Comparison of ENCODE assay signal across 8 cellular contexts in genomic region chr2:190627881-190628412, GRCh38. TPM values are rescaled to one million over a fixed set of nuclear protein-coding genes. Genes with fewer than 3 reads are reported as not detected.
DNase-seq lines count a peak whose midpoint lies in the region; ATAC-seq and TF ChIP-seq lines count a peak whose summit lies in the region.

No MANE protein-coding gene starts in this region.

- H3K4me1 Mint-ChIP-seq in activated T-cell treated with anti-CD3 and anti-CD28 coated beads, Interleukin-2, amount 50 U/mL, for 72 hours (ENCODE audit: low read depth): peaks cover 23% of the 10 kb centered on the region
- H3K4me1 Mint-ChIP-seq in progenitor cell of endocrine pancreas (ENCODE audit: low read depth): peaks cover 7% of the 10 kb centered on the region

- H3K9me3 Mint-ChIP-seq in activated T-cell treated with anti-CD3 and anti-CD28 coated beads, Interleukin-2, amount 50 U/mL, for 72 hours: peaks cover 2% of the 10 kb centered on the region in 2 donors
- H3K9me3 Mint-ChIP-seq in progenitor cell of endocrine pancreas (ENCODE audit: low read depth): peaks cover 3% of the 10 kb centered on the region

- TF ChIP-seq CTCF in progenitor cell of endocrine pancreas (IDR thresholded peaks at IDR 0.05; ENCODE audit: unreplicated experiment): no peak

- H3K36me3 Mint-ChIP-seq in activated T-cell treated with anti-CD3 and anti-CD28 coated beads, Interleukin-2, amount 50 U/mL, for 72 hours (ENCODE audit: insufficient read depth in 2 of 2): peaks cover 0 to 3% of the 10 kb centered on the region in 2 donors
- no peaks in the 10 kb centered on the region for H3K36me3 Mint-ChIP-seq in progenitor cell of endocrine pancreas (ENCODE audit: insufficient read depth)

- DNase-seq in EH (ENCODE audit: low read depth) (peak; percentile 41), NCI-H1092 (lab: John Stamatoyannopoulos, UW) (peak; percentile 63), glomerular visceral epithelial cell (ENCODE audit: extremely low spot score) (peak; percentile 26), progenitor cell of endocrine pancreas (ENCODE audit: low spot score, unreplicated experiment) (no peak), SIG-M5 treated with dmso at 0.1 percent for 504 hours (lab: John Stamatoyannopoulos, UW; ENCODE audit: unreplicated experiment) (no peak), NOMO-1 treated with DMSO at 0.1 percent for 48 hours (lab: John Stamatoyannopoulos, UW; ENCODE audit: unreplicated experiment) (no peak)
- peak; percentile 25 to 36 for DNase-seq in activated T-cell treated with anti-CD3 and anti-CD28 coated beads, Interleukin-2, amount 50 U/mL, for 72 hours

- peak overlapping the region; percentile 44 for H3K27ac Mint-ChIP-seq in activated T-cell treated with anti-CD3 and anti-CD28 coated beads, Interleukin-2, amount 50 U/mL, for 72 hours
- no peak overlapping the region for H3K27ac Mint-ChIP-seq in progenitor cell of endocrine pancreas

- peaks cover 14% of the 10 kb centered on the region for H3K27me3 Mint-ChIP-seq in activated T-cell treated with anti-CD3 and anti-CD28 coated beads, Interleukin-2, amount 50 U/mL, for 72 hours (ENCODE audit: low read depth)
- peaks cover 8% of the 10 kb centered on the region for H3K27me3 Mint-ChIP-seq in progenitor cell of endocrine pancreas

- peak overlapping the region; percentile 94 to 95 for H3K4me3 Mint-ChIP-seq in activated T-cell treated with anti-CD3 and anti-CD28 coated beads, Interleukin-2, amount 50 U/mL, for 72 hours
- H3K4me3 Mint-ChIP-seq in progenitor cell of endocrine pancreas (ENCODE audit: low read depth): peak overlapping the region; percentile 20

- ATAC-seq in GM21528 (IDR thresholded peaks at IDR 0.05; ENCODE audit: low FRiP score, unreplicated experiment): peak; percentile 83
- ATAC-seq in activated T-cell treated with anti-CD3 and anti-CD28 coated beads, Interleukin-2, amount 50 U/mL, for 72 hours (replicated peaks in 1 of 2): peak; percentile 82

RNA-seq across cellular contexts. Expression of gene NAB1, which starts 20.9 kb away (rescaled TPM):
- total RNA-seq in activated T-cell treated with anti-CD3 and anti-CD28 coated beads, Interleukin-2, amount 50 U/mL, for 72 hours: 10 to 100 TPM; 42.8 to 61.3 TPM
- 57.1 and 64.1 TPM in 2 replicates for total RNA-seq in progenitor cell of endocrine pancreas

Comparison
In these comparisons a context has a peak if more than half of its experiments do, and no peak if none do; other contexts are left out.
1. DNase-seq: peak in EH (single experiment), NCI-H1092 (single experiment), activated T-cell treated with anti-CD3 and anti-CD28 coated beads, Interleukin-2, amount 50 U/mL, for 72 hours (2 of 2) and glomerular visceral epithelial cell (single experiment); none in progenitor cell of endocrine pancreas (single experiment), SIG-M5 treated with dmso at 0.1 percent for 504 hours (single experiment) and NOMO-1 treated with DMSO at 0.1 percent for 48 hours (single experiment).